ENCODE assay signal across 2 cellular contexts in the genomic region with DNA sequence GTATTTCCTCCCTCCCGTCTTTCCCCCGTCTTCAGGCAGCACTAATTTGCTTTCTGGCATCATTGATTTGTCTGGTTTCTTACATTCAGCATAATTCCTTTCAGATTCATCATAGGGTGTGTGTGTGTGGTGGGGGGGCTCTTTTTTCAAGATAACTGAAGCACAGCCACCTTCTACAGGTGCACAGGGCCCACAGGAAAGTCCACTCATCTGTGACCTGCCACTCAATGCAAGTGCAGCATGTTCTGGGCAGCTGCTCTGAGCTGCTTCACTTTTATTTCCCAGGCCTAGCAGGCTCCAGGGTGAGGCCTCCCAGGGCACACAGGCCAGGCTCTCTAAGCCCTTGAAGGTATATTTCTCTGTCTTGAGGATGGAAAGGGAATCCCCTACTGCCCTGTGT.
TF ChIP-seq lines count a peak whose summit lies in the region.

No MANE protein-coding gene starts in this region.

TF ChIP-seq in GM23338, 12 proteins besides CTCF, POLR2A, EP300 and RAD21:
- no peak for TF ChIP-seq POLR2AphosphoS5 (IDR thresholded peaks at IDR 0.05; ENCODE audit: low read depth)
- no peak for TF ChIP-seq ZNF114 (CRISPR knock-in tag; IDR thresholded peaks at IDR 0.05)
- TF ChIP-seq ZNF462 (CRISPR knock-in tag; IDR thresholded peaks at IDR 0.05), result no peak
- no peak for TF ChIP-seq CREB1 (CRISPR knock-in tag; IDR thresholded peaks at IDR 0.05; ENCODE audit: low read depth)
- no peak for TF ChIP-seq EZH2phosphoT487 (IDR thresholded peaks at IDR 0.05; ENCODE audit: unreplicated experiment)
- no peak for TF ChIP-seq EZH2 (IDR thresholded peaks at IDR 0.05; ENCODE audit: low read depth, unreplicated experiment)

TF ChIP-seq in H1, 55 proteins besides CTCF, POLR2A, EP300 and RAD21:
- TF ChIP-seq POLR2AphosphoS5 (IDR thresholded peaks at IDR 0.05; ENCODE audit: low read depth, low read length), result no peak
- TF ChIP-seq BRCA1 (IDR thresholded peaks at IDR 0.05; ENCODE audit: low read depth, low read length), result no peak
- TF ChIP-seq FOSL1 (IDR thresholded peaks at IDR 0.05; ENCODE audit: insufficient read depth, low read depth, low read length), result no peak
- TF ChIP-seq PHF8 (conservative IDR thresholded peaks at IDR 0.05; ENCODE audit: low read depth, low read length), result no peak
- no peak for TF ChIP-seq CHD1 (IDR thresholded peaks at IDR 0.05; ENCODE audit: low read depth, low read length)
- TF ChIP-seq SIRT6 (IDR thresholded peaks at IDR 0.05; ENCODE audit: low read length), result no peak
- no peak for TF ChIP-seq GABPA (IDR thresholded peaks at IDR 0.05; ENCODE audit: borderline replicate concordance, insufficient read depth, low read length)
- TF ChIP-seq EZH2 (IDR thresholded peaks at IDR 0.05; ENCODE audit: low read depth, low read length, severe bottlenecking), result no peak
- no peak for TF ChIP-seq CHD2 (IDR thresholded peaks at IDR 0.05; ENCODE audit: low read length)
- TF ChIP-seq NANOG (IDR thresholded peaks at IDR 0.05; ENCODE audit: insufficient read depth, low read depth, low read length, poor library complexity, severe bottlenecking), result no peak
- TF ChIP-seq CREB1 (IDR thresholded peaks at IDR 0.05), result no peak
- TF ChIP-seq KDM1A (IDR thresholded peaks at IDR 0.05; ENCODE audit: borderline replicate concordance, low read length), result no peak
- TF ChIP-seq SP4 (IDR thresholded peaks at IDR 0.05; ENCODE audit: low read length), result no peak
- TF ChIP-seq ZNF274 (IDR thresholded peaks at IDR 0.05; ENCODE audit: borderline replicate concordance, extremely low read depth, low read length), result no peak
- TF ChIP-seq BACH1 (IDR thresholded peaks at IDR 0.05; ENCODE audit: low read length), result no peak
- no peak for TF ChIP-seq TEAD4 (IDR thresholded peaks at IDR 0.05; ENCODE audit: low read depth, low read length)
- TF ChIP-seq CTBP2 (IDR thresholded peaks at IDR 0.05; ENCODE audit: borderline replicate concordance, insufficient read depth, insufficient read length, low read length), result no peak
